Comparison of ENCODE assay signal across 8 cellular contexts in the genomic region with DNA sequence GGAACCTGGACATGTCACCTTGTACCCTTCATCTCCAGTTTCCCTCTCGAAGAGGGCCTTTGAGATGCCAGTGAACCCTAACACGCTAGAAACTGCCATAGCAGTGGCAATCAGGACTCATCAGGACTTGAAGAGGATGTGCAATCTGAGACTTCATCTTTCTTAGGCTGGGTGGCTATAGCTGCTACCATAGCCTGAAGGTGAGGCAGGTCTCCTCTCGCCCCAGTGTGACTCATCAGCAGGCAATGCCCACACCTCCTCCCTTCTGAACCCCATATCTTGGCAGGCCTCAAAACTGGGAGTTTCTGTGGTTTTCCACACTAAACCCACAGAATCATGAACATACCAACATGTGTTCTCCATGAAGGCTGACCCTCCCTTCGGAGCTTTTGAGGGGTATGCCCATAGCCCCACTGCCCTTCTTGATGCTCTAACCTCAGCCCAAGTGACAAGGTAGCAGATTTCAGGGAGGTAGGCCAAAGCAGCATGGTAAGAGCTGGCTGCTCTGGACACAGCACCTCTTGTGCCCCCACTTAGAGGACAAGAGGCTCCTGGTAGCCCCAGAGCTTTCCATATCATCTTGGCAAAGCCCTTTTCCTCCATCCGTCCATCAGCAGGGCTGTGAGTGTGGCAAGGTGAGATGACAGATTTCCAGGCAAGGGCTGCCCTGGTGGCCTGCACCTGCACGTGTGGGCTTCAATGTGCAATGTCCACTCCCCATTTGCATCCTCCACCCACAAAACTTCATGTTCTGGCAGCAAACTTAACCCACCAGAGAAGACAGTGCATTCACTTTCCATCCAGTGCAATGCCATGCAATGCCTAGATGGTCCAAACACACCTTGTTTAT. TPM values are rescaled to one million over a fixed set of nuclear protein-coding genes. Genes with fewer than 3 reads are reported as not detected.
A peak's percentile ranks its signal among the peaks of the same experiment; 100 is the strongest.
DNase-seq lines count a peak whose midpoint lies in the region; ATAC-seq and TF ChIP-seq lines count a peak whose summit lies in the region.

No MANE protein-coding gene starts in this region.

- H3K27me3 ChIP-seq in mucosa of rectum (ENCODE audit: control insufficient read depth in 2 of 2, insufficient read depth in 2 of 2, low read length in 2 of 2), result no peaks in the 10 kb centered on the region

- peak overlapping the region; percentile 1 to 53 for H3K27ac Mint-ChIP-seq in activated naive CD4-positive, alpha-beta T cell treated with anti-CD3 and anti-CD28 coated beads, Interleukin-2, amount 50 U/mL, for 72 hours

- CTCF ChIA-PET in HEK293 (lab: Yijun Ruan, JAX), result no interaction called here

- H3K27ac ChIP-seq in HEK293 (ENCODE audit: extremely low read depth, low read depth, low read length) (no peak overlapping the region), mucosa of rectum (ENCODE audit: low read depth in 2 of 2, low read length in 2 of 2) (peak overlapping the region; percentile 74 to 78)

- no peaks in the 10 kb centered on the region for H3K36me3 Mint-ChIP-seq in activated naive CD4-positive, alpha-beta T cell treated with anti-CD3 and anti-CD28 coated beads, Interleukin-2, amount 50 U/mL, for 72 hours

- H3K9me3 ChIP-seq in HEK293 (ENCODE audit: control insufficient read depth, insufficient read depth, low read depth, low read length), result no peaks in the 10 kb centered on the region
- no peaks in the 10 kb centered on the region for H3K9me3 ChIP-seq in mucosa of rectum (ENCODE audit: control insufficient read depth in 2 of 2, low read length in 2 of 2)

- POLR2A ChIA-PET in HEK293 (lab: Yijun Ruan, JAX), result no interaction called here

- intact Hi-C loops in left colon (cut with DNase I, micrococcal nuclease), result loop anchor here in 1 of 2 donors (10.0 kb wide), 1 partner anchor 130 kb away; no protein-coding TSS in a partner anchor

- peak in 1 of 2 donors; percentile 35 for ATAC-seq in activated naive CD4-positive, alpha-beta T cell treated with anti-CD3 and anti-CD28 coated beads, Interleukin-2, amount 50 U/mL, for 72 hours
- ATAC-seq in GM21723 (IDR thresholded peaks at IDR 0.05; ENCODE audit: unreplicated experiment), result no peak
- ATAC-seq in left colon, result no peak

- H3K9ac ChIP-seq in mucosa of rectum (ENCODE audit: low read depth in 1 of 2, low read length in 2 of 2), result no peak overlapping the region

- in situ Hi-C loops in ACHN (cut with HindIII; ENCODE audit: low pct_ligation_motif_present, low pct_unique_long_range_greater_than_20kb, low sequenced_read_pairs), result no loop called here

- H3K9me3 Mint-ChIP-seq in activated naive CD4-positive, alpha-beta T cell treated with anti-CD3 and anti-CD28 coated beads, Interleukin-2, amount 50 U/mL, for 72 hours, result no peaks in the 10 kb centered on the region

- H3K36me3 ChIP-seq in HEK293 (ENCODE audit: control insufficient read depth in 2 of 2, insufficient read depth in 1 of 2, low read length in 2 of 2), result peaks cover 0 to 3% of the 10 kb centered on the region in 2 experiments; a peak in 1 of 3 replicates
- H3K36me3 ChIP-seq in mucosa of rectum (ENCODE audit: control insufficient read depth in 2 of 2, insufficient read depth in 2 of 2, low read length in 2 of 2), result no peaks in the 10 kb centered on the region

- DNase-seq in ACHN, result peak; percentile 29
- DNase-seq in activated naive CD4-positive, alpha-beta T cell treated with anti-CD3 and anti-CD28 coated beads, Interleukin-2, amount 50 U/mL, for 72 hours (ENCODE audit: low spot score in 2 of 2), result no peak
- DNase-seq in NCI-H1092 (lab: John Stamatoyannopoulos, UW), result no peak
- no peak for DNase-seq in foreskin melanocyte
- DNase-seq in left colon, result no peak

- H3K4me3 ChIP-seq in HEK293 (ENCODE audit: low read depth, low read length) (no peak overlapping the region), mucosa of rectum (ENCODE audit: low read length in 2 of 2) (peak overlapping the region in 1 of 2 donors; percentile 59)

- H3K4me1 ChIP-seq in HEK293 (ENCODE audit: control insufficient read depth, insufficient read depth, low read length) (peaks cover 4% of the 10 kb centered on the region), mucosa of rectum (ENCODE audit: control insufficient read depth in 2 of 2, insufficient read depth in 2 of 2, low read length in 2 of 2) (peaks cover 34 to 50% of the 10 kb centered on the region in 2 donors)

- TF ChIP-seq CTCF in HEK293 (tag by site-specific recombination; IDR thresholded peaks at IDR 0.05), result no peak

TF ChIP-seq in HEK293, 187 proteins besides CTCF, POLR2A, EP300 and RAD21:
- TF ChIP-seq ZNF391 (tag by site-specific recombination; IDR thresholded peaks at IDR 0.05; ENCODE audit: borderline replicate concordance, low read depth) (no peak), ZNF558 (tag by site-specific recombination; IDR thresholded peaks at IDR 0.05) (peak; percentile 98)
- TF ChIP-seq, protein P1, sequence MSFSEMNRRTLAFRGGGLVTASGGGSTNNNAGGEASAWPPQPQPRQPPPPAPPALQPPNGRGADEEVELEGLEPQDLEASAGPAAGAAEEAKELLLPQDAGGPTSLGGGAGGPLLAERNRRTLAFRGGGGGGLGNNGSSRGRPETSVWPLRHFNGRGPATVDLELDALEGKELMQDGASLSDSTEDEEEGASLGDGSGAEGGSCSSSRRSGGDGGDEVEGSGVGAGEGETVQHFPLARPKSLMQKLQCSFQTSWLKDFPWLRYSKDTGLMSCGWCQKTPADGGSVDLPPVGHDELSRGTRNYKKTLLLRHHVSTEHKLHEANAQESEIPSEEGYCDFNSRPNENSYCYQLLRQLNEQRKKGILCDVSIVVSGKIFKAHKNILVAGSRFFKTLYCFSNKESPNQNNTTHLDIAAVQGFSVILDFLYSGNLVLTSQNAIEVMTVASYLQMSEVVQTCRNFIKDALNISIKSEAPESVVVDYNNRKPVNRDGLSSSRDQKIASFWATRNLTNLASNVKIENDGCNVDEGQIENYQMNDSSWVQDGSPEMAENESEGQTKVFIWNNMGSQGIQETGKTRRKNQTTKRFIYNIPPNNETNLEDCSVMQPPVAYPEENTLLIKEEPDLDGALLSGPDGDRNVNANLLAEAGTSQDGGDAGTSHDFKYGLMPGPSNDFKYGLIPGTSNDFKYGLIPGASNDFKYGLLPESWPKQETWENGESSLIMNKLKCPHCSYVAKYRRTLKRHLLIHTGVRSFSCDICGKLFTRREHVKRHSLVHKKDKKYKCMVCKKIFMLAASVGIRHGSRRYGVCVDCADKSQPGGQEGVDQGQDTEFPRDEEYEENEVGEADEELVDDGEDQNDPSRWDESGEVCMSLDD (tag by site-specific recombination; IDR thresholded peaks at IDR 0.05), result no peak
- TF ChIP-seq, protein P2, sequence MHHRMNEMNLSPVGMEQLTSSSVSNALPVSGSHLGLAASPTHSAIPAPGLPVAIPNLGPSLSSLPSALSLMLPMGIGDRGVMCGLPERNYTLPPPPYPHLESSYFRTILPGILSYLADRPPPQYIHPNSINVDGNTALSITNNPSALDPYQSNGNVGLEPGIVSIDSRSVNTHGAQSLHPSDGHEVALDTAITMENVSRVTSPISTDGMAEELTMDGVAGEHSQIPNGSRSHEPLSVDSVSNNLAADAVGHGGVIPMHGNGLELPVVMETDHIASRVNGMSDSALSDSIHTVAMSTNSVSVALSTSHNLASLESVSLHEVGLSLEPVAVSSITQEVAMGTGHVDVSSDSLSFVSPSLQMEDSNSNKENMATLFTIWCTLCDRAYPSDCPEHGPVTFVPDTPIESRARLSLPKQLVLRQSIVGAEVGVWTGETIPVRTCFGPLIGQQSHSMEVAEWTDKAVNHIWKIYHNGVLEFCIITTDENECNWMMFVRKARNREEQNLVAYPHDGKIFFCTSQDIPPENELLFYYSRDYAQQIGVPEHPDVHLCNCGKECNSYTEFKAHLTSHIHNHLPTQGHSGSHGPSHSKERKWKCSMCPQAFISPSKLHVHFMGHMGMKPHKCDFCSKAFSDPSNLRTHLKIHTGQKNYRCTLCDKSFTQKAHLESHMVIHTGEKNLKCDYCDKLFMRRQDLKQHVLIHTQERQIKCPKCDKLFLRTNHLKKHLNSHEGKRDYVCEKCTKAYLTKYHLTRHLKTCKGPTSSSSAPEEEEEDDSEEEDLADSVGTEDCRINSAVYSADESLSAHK (tag by site-specific recombination; IDR thresholded peaks at IDR 0.05), result peak; percentile 63

RNA-seq across cellular contexts. Expression of a gene that starts 2.6 kb away (rescaled TPM):
- total RNA-seq in activated naive CD4-positive, alpha-beta T cell treated with anti-CD3 and anti-CD28 coated beads, Interleukin-2, amount 50 U/mL, for 72 hours, result 10 to 100 TPM; 21.0 to 36.2 TPM
- total RNA-seq in left colon, result 100 to 1,000 TPM in 1 of 2 donors, 10 to 100 TPM in 1; 98.9 to 104 TPM

RNA-seq across cellular contexts. Expression of a gene that starts 4.0 kb away (rescaled TPM):
- 1 to 10 TPM in 1 of 2 donors, under 1 TPM in 1; 0.93 to 2.1 TPM for total RNA-seq in activated naive CD4-positive, alpha-beta T cell treated with anti-CD3 and anti-CD28 coated beads, Interleukin-2, amount 50 U/mL, for 72 hours
- total RNA-seq in left colon, result 1 to 10 TPM in 1 of 2 donors, not detected in 1; 3.4 TPM
